ENCODE assay signal across 8 cellular contexts in genomic region chr17:75288359-75288758, GRCh38. TPM values are rescaled to one million over a fixed set of nuclear protein-coding genes. Genes with fewer than 3 reads are reported as not detected.
A peak's percentile ranks its signal among the peaks of the same experiment; 100 is the strongest.
DNase-seq lines count a peak whose midpoint lies in the region; ATAC-seq and TF ChIP-seq lines count a peak whose summit lies in the region.

No MANE protein-coding gene starts in this region.

- H3K27me3 ChIP-seq in iPS-20b (ENCODE audit: insufficient read depth, low read length) (no peaks in the 10 kb centered on the region; the same call in 1 of the 2 replicates), stomach (no peaks in the 10 kb centered on the region)

- H3K27ac ChIP-seq in iPS-20b (ENCODE audit: low read length) (no peak overlapping the region), stomach (peak overlapping the region in 4 of 5 donors; percentile 87 to 97 (median 96))

- intact Hi-C loops in activated CD4-positive, alpha-beta T cell treated with anti-CD3 and anti-CD28 coated beads for 36 hours (cut with DNase I, micrococcal nuclease) = loop anchor here in 1 of 2 experiments (5.0 kb wide), 1 partner anchor 34 kb away; no protein-coding TSS in a partner anchor
- intact Hi-C loops in activated T-helper 2 cell treated with anti-CD3 and anti-CD28 coated beads, Interferon-gamma antibody, Interleukin-2, Interleukin-4, amounts not matched to agents 10 μg/mL and 5 μg/mL and 100 μg/mL, durations not matched to agents 14 hours and 24 hours and 36 hours (cut with micrococcal nuclease) = loop anchor here (2.0 kb wide), 1 partner anchor 34 kb away; no protein-coding TSS in a partner anchor
- intact Hi-C loops in stomach (cut with DNase I; ENCODE audit: low total_unique reads) = no loop called here

- in situ Hi-C loops in GM13977 (cut with MboI; ENCODE audit: low pct_unique_long_range_greater_than_20kb, low sequenced_read_pairs, unreplicated experiment) = no loop called here

- H3K36me3 Mint-ChIP-seq in activated CD4-positive, alpha-beta T cell treated with anti-CD3 and anti-CD28 coated beads for 36 hours (ENCODE audit: low read depth) = peaks cover 39% of the 10 kb centered on the region
- peaks cover 46% of the 10 kb centered on the region for H3K36me3 Mint-ChIP-seq in activated T-helper 2 cell treated with anti-CD3 and anti-CD28 coated beads, Interferon-gamma antibody, Interleukin-2, Interleukin-4, amounts not matched to agents 10 μg/mL and 5 μg/mL and 100 μg/mL, durations not matched to agents 14 hours and 24 hours and 36 hours (ENCODE audit: low read depth)

- peaks cover 2% of the 10 kb centered on the region; the same call in 1 of the 2 replicates for H3K4me1 ChIP-seq in iPS-20b (ENCODE audit: insufficient read depth, low read length)
- peaks cover 4 to 27% (median 17%) of the 10 kb centered on the region in 4 donors for H3K4me1 ChIP-seq in stomach

- peak overlapping the region; percentile 82; the same call in 1 of the 2 replicates for H3K9ac ChIP-seq in iPS-20b (ENCODE audit: low read depth, low read length)

- DNase-seq in activated CD4-positive, alpha-beta T cell treated with anti-CD3 and anti-CD28 coated beads for 36 hours = no peak
- DNase-seq in activated CD4-positive, alpha-beta T cell treated with anti-CD3 and anti-CD28 coated beads, Interleukin-2, amount 50 U/mL, for 48 hours = no peak
- DNase-seq in activated T-helper 2 cell treated with anti-CD3 and anti-CD28 coated beads, Interferon-gamma antibody, Interleukin-2, Interleukin-4, amounts not matched to agents 10 μg/mL and 5 μg/mL and 100 μg/mL, durations not matched to agents 14 hours and 24 hours and 36 hours (ENCODE audit: low spot score) = no peak
- DNase-seq in stomach (no peak), iPS-NIHi7 (ENCODE audit: extremely low spot score) (no peak), GM13977 (ENCODE audit: low spot score) (no peak)

- peak overlapping the region; percentile 86 for H3K4me3 Mint-ChIP-seq in activated CD4-positive, alpha-beta T cell treated with anti-CD3 and anti-CD28 coated beads for 36 hours
- peak overlapping the region; percentile 99 for H3K4me3 Mint-ChIP-seq in activated T-helper 2 cell treated with anti-CD3 and anti-CD28 coated beads, Interferon-gamma antibody, Interleukin-2, Interleukin-4, amounts not matched to agents 10 μg/mL and 5 μg/mL and 100 μg/mL, durations not matched to agents 14 hours and 24 hours and 36 hours (ENCODE audit: low read depth)

- 9 to 26% (median 15%) methylated on average over 2 of the region's 2 CpGs for WGBS in stomach, 5 donors

- peak overlapping the region; percentile 89 for H3K27ac Mint-ChIP-seq in activated CD4-positive, alpha-beta T cell treated with anti-CD3 and anti-CD28 coated beads for 36 hours
- peak overlapping the region; percentile 100 for H3K27ac Mint-ChIP-seq in activated T-helper 2 cell treated with anti-CD3 and anti-CD28 coated beads, Interferon-gamma antibody, Interleukin-2, Interleukin-4, amounts not matched to agents 10 μg/mL and 5 μg/mL and 100 μg/mL, durations not matched to agents 14 hours and 24 hours and 36 hours

- H3K9me3 ChIP-seq in iPS-20b (ENCODE audit: insufficient read depth, low read depth, low read length) (no peaks in the 10 kb centered on the region), stomach (no peaks in the 10 kb centered on the region)

- CTCF ChIA-PET in activated CD4-positive, alpha-beta T cell treated with anti-CD3 and anti-CD28 coated beads for 36 hours (lab: Charles Lee) = interaction anchor here (0.7 to 2.2 kb wide), 10 partner anchors 9 to 228 kb away, joined by 3 to 37 read pairs (median 7); partner anchors contain the start of genes MIF4GD and TSEN54

- peak overlapping the region; percentile 94 for H3K4me3 ChIP-seq in iPS-20b (ENCODE audit: low read length)
- H3K4me3 ChIP-seq in stomach = peak overlapping the region; percentile 61 to 82 (median 73)

- H3K36me3 ChIP-seq in iPS-20b (ENCODE audit: insufficient read depth, low read depth, low read length) = peaks cover 20% of the 10 kb centered on the region
- peaks cover 0 to 31% (median 19%) of the 10 kb centered on the region in 4 donors for H3K36me3 ChIP-seq in stomach

- no peak for ATAC-seq in activated CD4-positive, alpha-beta T cell treated with anti-CD3 and anti-CD28 coated beads for 36 hours
- ATAC-seq in GM21515 (IDR thresholded peaks at IDR 0.05; ENCODE audit: unreplicated experiment) = no peak

- no peak for TF ChIP-seq EP300 in stomach (IDR thresholded peaks at IDR 0.05)

- no peaks in the 10 kb centered on the region for H3K9me3 Mint-ChIP-seq in activated CD4-positive, alpha-beta T cell treated with anti-CD3 and anti-CD28 coated beads for 36 hours (ENCODE audit: low read depth)
- no peaks in the 10 kb centered on the region for H3K9me3 Mint-ChIP-seq in activated T-helper 2 cell treated with anti-CD3 and anti-CD28 coated beads, Interferon-gamma antibody, Interleukin-2, Interleukin-4, amounts not matched to agents 10 μg/mL and 5 μg/mL and 100 μg/mL, durations not matched to agents 14 hours and 24 hours and 36 hours

- H3K27me3 Mint-ChIP-seq in activated CD4-positive, alpha-beta T cell treated with anti-CD3 and anti-CD28 coated beads for 36 hours = no peaks in the 10 kb centered on the region
- no peaks in the 10 kb centered on the region for H3K27me3 Mint-ChIP-seq in activated T-helper 2 cell treated with anti-CD3 and anti-CD28 coated beads, Interferon-gamma antibody, Interleukin-2, Interleukin-4, amounts not matched to agents 10 μg/mL and 5 μg/mL and 100 μg/mL, durations not matched to agents 14 hours and 24 hours and 36 hours (ENCODE audit: low read depth)

- peaks cover 26% of the 10 kb centered on the region for H3K4me1 Mint-ChIP-seq in activated CD4-positive, alpha-beta T cell treated with anti-CD3 and anti-CD28 coated beads for 36 hours
- H3K4me1 Mint-ChIP-seq in activated T-helper 2 cell treated with anti-CD3 and anti-CD28 coated beads, Interferon-gamma antibody, Interleukin-2, Interleukin-4, amounts not matched to agents 10 μg/mL and 5 μg/mL and 100 μg/mL, durations not matched to agents 14 hours and 24 hours and 36 hours (ENCODE audit: low read depth) = peaks cover 20% of the 10 kb centered on the region

- TF ChIP-seq CTCF in stomach (IDR thresholded peaks at IDR 0.05) (no peak), GM13977 (IDR thresholded peaks at IDR 0.05; ENCODE audit: extremely low read depth, insufficient read depth, missing control alignments) (no peak)

- TF ChIP-seq POLR2A in stomach (IDR thresholded peaks at IDR 0.05) = no peak

- POLR2A ChIA-PET in activated CD4-positive, alpha-beta T cell treated with anti-CD3 and anti-CD28 coated beads for 36 hours (lab: Charles Lee) = interaction anchor here (0.6 to 2.6 kb wide), 5 partner anchors 16 to 118 kb away, joined by 3 to 27 read pairs (median 11); partner anchors contain the start of genes GGA3, GRB2, MIF4GD and MRPS7

RNA-seq across cellular contexts. Expression of gene SLC25A19, which starts 0.9 kb away (rescaled TPM):
- total RNA-seq in activated CD4-positive, alpha-beta T cell treated with anti-CD3 and anti-CD28 coated beads for 36 hours = 10 to 100 TPM; 67.8 to 79.7 TPM
- 97.4 and 101 TPM in 2 replicates for total RNA-seq in activated T-helper 2 cell treated with anti-CD3 and anti-CD28 coated beads, Interferon-gamma antibody, Interleukin-2, Interleukin-4, amounts not matched to agents 10 μg/mL and 5 μg/mL and 100 μg/mL, durations not matched to agents 14 hours and 24 hours and 36 hours
- total RNA-seq in stomach = 10 to 100 TPM in 2 of 5 donors, 1 to 10 TPM in 3; 2.3 to 40.6 (median 6.4) TPM
- polyA plus RNA-seq in stomach = 10 to 100 TPM in 2 of 3 donors, 1 to 10 TPM in 1; 8.1 to 16.5 (median 11.7) TPM

RNA-seq across cellular contexts. Expression of gene MIF4GD, which starts 17.3 kb away (rescaled TPM):
- 10 to 100 TPM; 39.0 to 39.1 TPM for total RNA-seq in activated CD4-positive, alpha-beta T cell treated with anti-CD3 and anti-CD28 coated beads for 36 hours
- 50.5 and 51.5 TPM in 2 replicates for total RNA-seq in activated T-helper 2 cell treated with anti-CD3 and anti-CD28 coated beads, Interferon-gamma antibody, Interleukin-2, Interleukin-4, amounts not matched to agents 10 μg/mL and 5 μg/mL and 100 μg/mL, durations not matched to agents 14 hours and 24 hours and 36 hours
- total RNA-seq in stomach = 10 to 100 TPM in 2 of 5 donors, 1 to 10 TPM in 3; 3.5 to 12.5 (median 7.7) TPM
- polyA plus RNA-seq in stomach = 10 to 100 TPM; 12.2 to 14.7 (median 12.9) TPM

RNA-seq across cellular contexts. Expression of gene MRPS7, which starts 26.7 kb away (rescaled TPM):
- 10 to 100 TPM; 51.4 to 63.8 TPM for total RNA-seq in activated CD4-positive, alpha-beta T cell treated with anti-CD3 and anti-CD28 coated beads for 36 hours
- total RNA-seq in activated T-helper 2 cell treated with anti-CD3 and anti-CD28 coated beads, Interferon-gamma antibody, Interleukin-2, Interleukin-4, amounts not matched to agents 10 μg/mL and 5 μg/mL and 100 μg/mL, durations not matched to agents 14 hours and 24 hours and 36 hours = 99.4 and 101 TPM in 2 replicates
- total RNA-seq in stomach = 100 to 1,000 TPM in 1 of 5 donors, 10 to 100 TPM in 3, 1 to 10 TPM in 1; 6.7 to 136 (median 37.9) TPM
- 10 to 100 TPM; 53.3 to 69.4 (median 69.0) TPM for polyA plus RNA-seq in stomach

RNA-seq across cellular contexts. Expression of gene GGA3, which starts 27.0 kb away (rescaled TPM):
- total RNA-seq in activated CD4-positive, alpha-beta T cell treated with anti-CD3 and anti-CD28 coated beads for 36 hours = 10 to 100 TPM; 72.9 to 76.7 TPM
- 71.7 and 77.2 TPM in 2 replicates for total RNA-seq in activated T-helper 2 cell treated with anti-CD3 and anti-CD28 coated beads, Interferon-gamma antibody, Interleukin-2, Interleukin-4, amounts not matched to agents 10 μg/mL and 5 μg/mL and 100 μg/mL, durations not matched to agents 14 hours and 24 hours and 36 hours
- total RNA-seq in stomach = 10 to 100 TPM in 4 of 5 donors, 1 to 10 TPM in 1; 9.5 to 94.5 (median 58.5) TPM
- polyA plus RNA-seq in stomach = 10 to 100 TPM; 10.2 to 18.3 (median 11.8) TPM
